Comparison of ENCODE assay signal across 8 cellular contexts in genomic region chr1:27489973-27490741, GRCh38. TPM values are rescaled to one million over a fixed set of nuclear protein-coding genes. Genes with fewer than 3 reads are reported as not detected.
DNase-seq lines count a peak whose midpoint lies in the region; ATAC-seq and TF ChIP-seq lines count a peak whose summit lies in the region.

Gene WASF2, minus strand, starts transcription at chr1:27490167. Its CDS starts 61,277 bp downstream, at chr1:27428890.

- H3K27ac ChIP-seq in upper lobe of right lung = peak within 1 kb of the TSS; percentile 98

- no peaks in the 10 kb centered on the region for H3K9me3 ChIP-seq in upper lobe of right lung

- peaks cover 43% of the 10 kb centered on the region for H3K4me1 ChIP-seq in upper lobe of right lung

- H3K9me3 Mint-ChIP-seq in T-helper 1 cell treated with Interleukin-12 subunit alpha and Interleukin-12 subunit beta and Interleukin-4 antibody, amounts not matched to agents 30 μg/mL and 1 μg/mL, for 36 hours = no peaks in the 10 kb centered on the region

- H3K4me3 Mint-ChIP-seq in T-helper 1 cell treated with Interleukin-12 subunit alpha and Interleukin-12 subunit beta and Interleukin-4 antibody, amounts not matched to agents 30 μg/mL and 1 μg/mL, for 36 hours = peak within 1 kb of the TSS; percentile 94

- peaks cover 23% of the 10 kb centered on the region for H3K4me1 Mint-ChIP-seq in T-helper 1 cell treated with Interleukin-12 subunit alpha and Interleukin-12 subunit beta and Interleukin-4 antibody, amounts not matched to agents 30 μg/mL and 1 μg/mL, for 36 hours (ENCODE audit: low read depth)

- peak within 1 kb of the TSS; percentile 74 for H3K4me3 ChIP-seq in upper lobe of right lung

- TF ChIP-seq CTCF in GM13977 (IDR thresholded peaks at IDR 0.05; ENCODE audit: extremely low read depth, insufficient read depth, missing control alignments) = no peak
- no peak for TF ChIP-seq CTCF in upper lobe of right lung (IDR thresholded peaks at IDR 0.05)

- H3K27me3 Mint-ChIP-seq in T-helper 1 cell treated with Interleukin-12 subunit alpha and Interleukin-12 subunit beta and Interleukin-4 antibody, amounts not matched to agents 30 μg/mL and 1 μg/mL, for 36 hours (ENCODE audit: low read depth) = no peaks in the 10 kb centered on the region

- H3K27me3 ChIP-seq in upper lobe of right lung = no peaks in the 10 kb centered on the region

- in situ Hi-C loops in GM13977 (cut with MboI; ENCODE audit: low pct_unique_long_range_greater_than_20kb, low sequenced_read_pairs, unreplicated experiment) = no loop called here

- no peaks in the 10 kb centered on the region for H3K36me3 ChIP-seq in upper lobe of right lung

- ATAC-seq in HG02884 (IDR thresholded peaks at IDR 0.05; ENCODE audit: unreplicated experiment) (peak; percentile 87), left cardiac atrium (peak; percentile 95 to 96), upper lobe of right lung (peak; percentile 94)

- DNase-seq in GM13977 (ENCODE audit: low spot score) (peak; percentile 91), NCI-H1694 (lab: John Stamatoyannopoulos, UW) (peak; percentile 91), amniotic stem cell (lab: John Stamatoyannopoulos, UW) (peak; percentile 95), left cardiac atrium (peak; percentile 97), posterior vena cava (ENCODE audit: low spot score) (peak; percentile 99), upper lobe of right lung (peak; percentile 98)

- intact Hi-C loops in left cardiac atrium (cut with DNase I) = loop anchor here (5.0 to 10.0 kb wide), 3 partner anchors 55 to 115 kb away; partner anchors contain the start of gene AHDC1 (in 1 of the 2)
- intact Hi-C loops in posterior vena cava (cut with DNase I) = no loop called here
- intact Hi-C loops in upper lobe of right lung (cut with DNase I) = no loop called here

- peak within 1 kb of the TSS; percentile 99 for H3K27ac Mint-ChIP-seq in T-helper 1 cell treated with Interleukin-12 subunit alpha and Interleukin-12 subunit beta and Interleukin-4 antibody, amounts not matched to agents 30 μg/mL and 1 μg/mL, for 36 hours

- peaks cover 8% of the 10 kb centered on the region for H3K36me3 Mint-ChIP-seq in T-helper 1 cell treated with Interleukin-12 subunit alpha and Interleukin-12 subunit beta and Interleukin-4 antibody, amounts not matched to agents 30 μg/mL and 1 μg/mL, for 36 hours (ENCODE audit: low read depth)

RNA-seq across cellular contexts. Expression of gene WASF2, which starts in this region (rescaled TPM):
- 10 to 100 TPM; 71.8 to 77.4 TPM for total RNA-seq in left cardiac atrium
- 100 to 1,000 TPM; 154 to 155 TPM for total RNA-seq in posterior vena cava
- total RNA-seq in upper lobe of right lung = 156 TPM

Comparison
In these comparisons a context has a peak if more than half of its experiments do, and no peak if none do; other contexts are left out.
1. Peak in every context shown above with its lines: DNase-seq, ATAC-seq, H3K4me3 ChIP-seq and H3K27ac ChIP-seq.
2. intact Hi-C loops: an anchor here in left cardiac atrium (5.0 to 10.0 kb wide); none called in posterior vena cava and upper lobe of right lung.